In the genomic region with DNA sequence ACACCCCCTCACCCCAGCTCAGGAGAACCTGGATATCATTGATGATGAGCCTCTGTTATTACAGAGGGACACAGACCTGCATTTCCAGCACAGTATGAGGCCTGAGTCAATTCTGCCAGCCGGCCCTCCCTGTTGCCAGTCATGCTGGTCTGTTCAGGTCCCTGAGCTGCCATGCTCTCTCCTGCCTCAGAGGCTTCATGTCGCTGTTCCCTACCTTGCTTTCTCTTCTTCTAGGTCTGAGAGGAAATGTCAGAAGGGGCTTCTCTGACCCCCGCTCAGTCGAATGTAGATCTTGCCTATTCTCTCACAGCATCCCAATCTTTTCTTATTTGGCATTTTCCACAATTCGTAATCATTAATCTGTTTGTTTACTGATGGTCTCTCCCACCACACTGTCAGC, we compare ENCODE assay signal across 13 cellular contexts. TPM values are rescaled to one million over a fixed set of nuclear protein-coding genes. Genes with fewer than 3 reads are reported as not detected.
DNase-seq lines count a peak whose midpoint lies in the region; TF ChIP-seq lines count a peak whose summit lies in the region.
"Had no signal": no experiment of that assay in that cellular context is flagged by ENCODE, and none has a peak within 500 bp of the region (broad histone marks: within the 10 kb centered on the region; RNA-seq: fewer than 3 reads in every experiment).

No MANE protein-coding gene starts in this region.

- no peaks in the 10 kb centered on the region for H3K4me1 Mint-ChIP-seq in glutamatergic neuron (ENCODE audit: low read depth, unreplicated experiment)
- H3K4me1 Mint-ChIP-seq: activated naive CD4-positive, alpha-beta T cell treated with anti-CD3 and anti-CD28 coated beads, Interleukin-2, amount 10 ng/mL, durations not matched to agents 7 days and 5 days; CD8-positive, alpha-beta memory T cell had no signal

- H3K27me3 Mint-ChIP-seq in glutamatergic neuron (ENCODE audit: unreplicated experiment) = peaks cover 4% of the 10 kb centered on the region

- no peak overlapping the region for H3K4me3 Mint-ChIP-seq in glutamatergic neuron (ENCODE audit: unreplicated experiment)
- H3K4me3 Mint-ChIP-seq: activated naive CD4-positive, alpha-beta T cell treated with anti-CD3 and anti-CD28 coated beads, Interleukin-2, amount 10 ng/mL, durations not matched to agents 7 days and 5 days had no signal

- no peaks in the 10 kb centered on the region for H3K36me3 ChIP-seq in GM23248 (ENCODE audit: low read depth)

- 53 to 55% methylated on average over 5 of the region's 5 CpGs for WGBS in GM23248 (ENCODE audit: low coverage in 1 of 2, low lambda C conversion rate in 2 of 2, missing lambda C conversion rate in 2 of 2), 2 experiments

- no peaks in the 10 kb centered on the region for H3K36me3 Mint-ChIP-seq in glutamatergic neuron (ENCODE audit: unreplicated experiment)
- H3K36me3 Mint-ChIP-seq: activated naive CD4-positive, alpha-beta T cell treated with anti-CD3 and anti-CD28 coated beads, Interleukin-2, amount 10 ng/mL, durations not matched to agents 7 days and 5 days; CD8-positive, alpha-beta memory T cell had no signal

- no peaks in the 10 kb centered on the region for H3K9me3 ChIP-seq in GM23248 (ENCODE audit: low read depth)

- H3K9me2 ChIP-seq in GM23248 (ENCODE audit: insufficient read depth) = no peaks in the 10 kb centered on the region

- no peak overlapping the region for H2AFZ ChIP-seq in GM23248

- H4K20me1 ChIP-seq in GM23248 (ENCODE audit: insufficient read depth) = no peaks in the 10 kb centered on the region

- in situ Hi-C loops in GM23248 (cut with MboI) = no loop called here

- no peak overlapping the region for H3K9ac ChIP-seq in GM23248

- H3K4me1 ChIP-seq in GM23248 (ENCODE audit: insufficient read depth) = no peaks in the 10 kb centered on the region

- no peak overlapping the region for H3K4me2 ChIP-seq in GM23248 (ENCODE audit: unreplicated experiment)

- H3K27ac ChIP-seq in GM23248 (no peak overlapping the region), coronary artery (no peak overlapping the region)

- H3K4me3 ChIP-seq in GM23248 (no peak overlapping the region), coronary artery (no peak overlapping the region)

- no peaks in the 10 kb centered on the region for H3K79me2 ChIP-seq in GM23248 (ENCODE audit: insufficient read depth)

- DNase-seq in AG20443 (ENCODE audit: low spot score) (peak; percentile 51), GM23248 (peak; percentile 38), RKO (ENCODE audit: low spot score) (peak; percentile 52), glutamatergic neuron (peak; percentile 38), amygdala (lab: John Stamatoyannopoulos, UW) (no peak), NCI-H1694 treated with DMSO at 0.1 percent for 48 hours (lab: John Stamatoyannopoulos, UW) (no peak), coronary artery (ENCODE audit: low spot score) (no peak)
- no peak for DNase-seq in activated naive CD4-positive, alpha-beta T cell treated with Interleukin-2 at 50 U/mL for 16 hours
- DNase-seq: activated CD4-positive, alpha-beta T cell treated with anti-CD3 and anti-CD28 coated beads for 1 hour; activated naive CD4-positive, alpha-beta T cell treated with anti-CD3 and anti-CD28 coated beads, Interleukin-2, amount 10 ng/mL, durations not matched to agents 7 days and 5 days; CD8-positive, alpha-beta memory T cell had no signal

- peaks cover 3% of the 10 kb centered on the region; the same call in 1 of the 2 replicates for H3K27me3 ChIP-seq in GM23248 (replicated peaks; ENCODE audit: insufficient read depth)

- no peaks in the 10 kb centered on the region for H3F3A ChIP-seq in GM23248 (ENCODE audit: insufficient read depth)

- peaks cover 3% of the 10 kb centered on the region for H3K9me3 Mint-ChIP-seq in glutamatergic neuron (ENCODE audit: unreplicated experiment)
- H3K9me3 Mint-ChIP-seq: activated naive CD4-positive, alpha-beta T cell treated with anti-CD3 and anti-CD28 coated beads, Interleukin-2, amount 10 ng/mL, durations not matched to agents 7 days and 5 days; CD8-positive, alpha-beta memory T cell had no signal

- TF ChIP-seq CTCF in glutamatergic neuron (IDR thresholded peaks at IDR 0.05; ENCODE audit: partially characterized antibody, unreplicated experiment) (peak; percentile 36), coronary artery (IDR thresholded peaks at IDR 0.05) (no peak)

- H3K27ac Mint-ChIP-seq in glutamatergic neuron (ENCODE audit: unreplicated experiment) = no peak overlapping the region
- H3K27ac Mint-ChIP-seq: activated naive CD4-positive, alpha-beta T cell treated with anti-CD3 and anti-CD28 coated beads, Interleukin-2, amount 10 ng/mL, durations not matched to agents 7 days and 5 days; CD8-positive, alpha-beta memory T cell had no signal

RNA-seq across cellular contexts. Expression of a gene that starts 21.8 kb away (rescaled TPM):
- not detected in 2 replicates for total RNA-seq in GM23248 (2014; rRNA removed; shearing (Covaris generic))
- polyA plus RNA-seq in GM23248 (2016; fragmentation: Nextera tagmentation; extraction: Ambion mirVana) = not detected in 2 replicates
- 5.7 TPM for total RNA-seq in glutamatergic neuron (ENCODE audit: unreplicated experiment)
- total RNA-seq: CD8-positive, alpha-beta memory T cell; endothelial cell of umbilical vein; kidney epithelial cell had no signal
- polyA plus RNA-seq: CD8-positive, alpha-beta memory T cell; endothelial cell of umbilical vein had no signal

RNA-seq across cellular contexts. Expression of a gene that starts 45.7 kb away (rescaled TPM):
- not detected in 2 replicates for total RNA-seq in GM23248 (2014; rRNA removed; shearing (Covaris generic))
- polyA plus RNA-seq in GM23248 (2016; fragmentation: Nextera tagmentation; extraction: Ambion mirVana) = not detected in 2 replicates
- not detected for total RNA-seq in glutamatergic neuron (ENCODE audit: unreplicated experiment)
- total RNA-seq: CD8-positive, alpha-beta memory T cell; endothelial cell of umbilical vein had no signal
- polyA plus RNA-seq: CD8-positive, alpha-beta memory T cell; endothelial cell of umbilical vein had no signal

RNA-seq across cellular contexts. Expression of a gene that starts 48.6 kb away (rescaled TPM):
- not detected in 2 replicates for total RNA-seq in GM23248 (2014; rRNA removed; shearing (Covaris generic))
- polyA plus RNA-seq in GM23248 (2016; fragmentation: Nextera tagmentation; extraction: Ambion mirVana) = not detected in 2 replicates
- not detected for total RNA-seq in glutamatergic neuron (ENCODE audit: unreplicated experiment)
- total RNA-seq: CD8-positive, alpha-beta memory T cell; endothelial cell of umbilical vein; kidney epithelial cell had no signal
- polyA plus RNA-seq: CD8-positive, alpha-beta memory T cell; endothelial cell of umbilical vein had no signal

Comparison
In these comparisons a context has a peak if more than half of its experiments do, and no peak if none do; other contexts are left out.
1. DNase-seq: peak in AG20443 (single experiment), GM23248 (single experiment), RKO (single experiment) and glutamatergic neuron (single experiment); none in amygdala (0 of 56), NCI-H1694 treated with DMSO at 0.1 percent for 48 hours (single experiment), activated naive CD4-positive, alpha-beta T cell treated with Interleukin-2 at 50 U/mL for 16 hours (single experiment) and coronary artery (single experiment).